ENCODE assay signal across 29 cellular contexts in genomic region chr12:126432780-126433179, GRCh38.
"Had no signal": no experiment of that assay in that cellular context is flagged by ENCODE, and none has a peak within 500 bp of the region (broad histone marks: within the 10 kb centered on the region; RNA-seq: fewer than 3 reads in every experiment).

No MANE protein-coding gene starts in this region.

- H3K9me3 ChIP-seq: adrenal gland, colonic mucosa, right lobe of liver, testis, transverse colon had no signal

- H3K4me1 ChIP-seq: adrenal gland, colonic mucosa, heart left ventricle, right lobe of liver, testis, transverse colon had no signal

- FAIRE-seq: kidney, TTC549 had no signal

- H3K36me3 ChIP-seq: adrenal gland, cardiac muscle cell, colonic mucosa, heart left ventricle, right lobe of liver, transverse colon had no signal

- H3K27ac ChIP-seq: adrenal gland, cardiac muscle cell, colonic mucosa, dorsolateral prefrontal cortex, heart left ventricle, right lobe of liver, skin epidermis, testis, transverse colon, VCaP had no signal

- H3K27me3 ChIP-seq: adrenal gland, cardiac muscle cell, colonic mucosa, heart left ventricle, right lobe of liver, testis, transverse colon had no signal

- H3K4me3 ChIP-seq: adrenal gland, cardiac muscle cell, colonic mucosa, dorsolateral prefrontal cortex, heart left ventricle, right lobe of liver, skin epidermis, testis, transverse colon had no signal

- DNase-seq: activated CD4-positive, alpha-beta T cell treated with anti-CD3 and anti-CD28 coated beads for 4 hours; activated CD4-positive, alpha-beta T cell treated with anti-CD3 and anti-CD28 coated beads, Interleukin-2, amount 50 U/mL, for 48 hours; activated CD8-positive, alpha-beta memory T cell treated with anti-CD3 and anti-CD28 coated beads for 24 hours; activated effector memory CD4-positive, alpha-beta T cell treated with Interleukin-2 at 50 U/mL for 16 hours; activated naive CD4-positive, alpha-beta T cell treated with Interleukin-2 at 50 U/mL for 16 hours; adrenal gland; aorta; cerebellar nuclear complex; colonic mucosa; dorsolateral prefrontal cortex; effector memory CD4-positive, alpha-beta T cell; erythroblast; heart left ventricle; hypothalamus; immature natural killer cell; kidney; left colon; mammary epithelial cell; right lobe of liver; stimulated activated CD4-positive, alpha-beta T cell treated with anti-CD3 and anti-CD28 coated beads, Interleukin-12 subunit alpha, Interleukin-12 subunit beta, amount 100 ng/mL, for 4 hours; stimulated activated CD4-positive, alpha-beta T cell treated with anti-CD3 and anti-CD28 coated beads, Interleukin-4, amount 100 ng/mL, for 1 hour; stimulated activated naive CD8-positive, alpha-beta T cell treated with anti-CD3 and anti-CD28 coated beads, Interleukin-15, Interleukin-2, amounts not matched to agents 100 U/mL and 50 U/mL, for 24 hours; T-helper 9 cell; testis; transverse colon had no signal
